25 cellular contexts compared by ENCODE assay signal in genomic region chr6:85468326-85468725, GRCh38. TPM values are rescaled to one million over a fixed set of nuclear protein-coding genes. Genes with fewer than 3 reads are reported as not detected.
DNase-seq lines count a peak whose midpoint lies in the region; ATAC-seq, FAIRE-seq and TF ChIP-seq lines count a peak whose summit lies in the region.
"Had no signal": no experiment of that assay in that cellular context is flagged by ENCODE, and none has a peak within 500 bp of the region (broad histone marks: within the 10 kb centered on the region; RNA-seq: fewer than 3 reads in every experiment).

No MANE protein-coding gene starts in this region.

- H3K4me1 ChIP-seq in ascending aorta (peaks cover 7 to 54% of the 10 kb centered on the region in 2 donors), small intestine (ENCODE audit: control insufficient read depth in 2 of 2, insufficient read depth in 1 of 2, low read depth in 1 of 2, low read length in 1 of 2) (no peaks in the 10 kb centered on the region)
- H3K4me1 ChIP-seq: prostate gland had no signal

- H3K27ac ChIP-seq in ascending aorta: peak overlapping the region; percentile 73 to 77
- H3K27ac ChIP-seq in small intestine (ENCODE audit: low read depth in 1 of 2, low read length in 1 of 2): no peak overlapping the region
- H3K27ac ChIP-seq: lower lobe of right lung, prostate gland, upper lobe of left lung had no signal

- no peaks in the 10 kb centered on the region for H3K9me3 ChIP-seq in ascending aorta
- no peaks in the 10 kb centered on the region for H3K9me3 ChIP-seq in small intestine (ENCODE audit: control insufficient read depth, low read depth)
- H3K9me3 ChIP-seq: lower lobe of right lung, prostate gland, upper lobe of left lung had no signal

- H3K9me3 Mint-ChIP-seq in activated CD8-positive, alpha-beta T cell treated with anti-CD3 and anti-CD28 coated beads, Interleukin-2, amount 10 ng/mL, durations not matched to agents 7 days and 5 days (ENCODE audit: insufficient read depth): no peaks in the 10 kb centered on the region
- no peaks in the 10 kb centered on the region for H3K9me3 Mint-ChIP-seq in activated CD8-positive, alpha-beta T cell treated with anti-CD3 and anti-CD28 coated beads for 36 hours
- H3K9me3 Mint-ChIP-seq: CD4-positive, CD25-positive, alpha-beta regulatory T cell; naive thymus-derived CD4-positive, alpha-beta T cell had no signal

- POLR2A ChIA-PET in activated CD8-positive, alpha-beta T cell treated with anti-CD3 and anti-CD28 coated beads, Interleukin-2, amount 10 ng/mL, durations not matched to agents 7 days and 5 days (lab: Charles Lee): interaction anchor here (1.3 kb wide), 1 partner anchor 19 kb away, joined by 5 read pairs; the partner anchor contains the start of gene NT5E
- POLR2A ChIA-PET in activated CD8-positive, alpha-beta T cell treated with anti-CD3 and anti-CD28 coated beads for 36 hours (lab: Charles Lee): interaction anchor here (1.5 kb wide), 1 partner anchor 18 kb away, joined by 3 read pairs; the partner anchor contains the start of gene NT5E

- H3K4me3 ChIP-seq in ascending aorta: no peak overlapping the region
- H3K4me3 ChIP-seq in small intestine (ENCODE audit: low read depth in 1 of 2, low read length in 2 of 2): no peak overlapping the region
- H3K4me3 ChIP-seq: lower lobe of right lung, prostate gland, upper lobe of left lung had no signal

- no peaks in the 10 kb centered on the region for H3K27me3 ChIP-seq in ascending aorta
- H3K27me3 ChIP-seq in small intestine (ENCODE audit: control insufficient read depth in 2 of 2, insufficient read depth in 2 of 2, low read length in 2 of 2): no peaks in the 10 kb centered on the region
- H3K27me3 ChIP-seq: upper lobe of left lung had no signal

- intact Hi-C loops in activated CD8-positive, alpha-beta T cell treated with anti-CD3 and anti-CD28 coated beads for 36 hours (cut with micrococcal nuclease): loop anchor here (10.0 kb wide), 1 partner anchor 206 kb away; no protein-coding TSS in a partner anchor
- intact Hi-C loops in ascending aorta (cut with DNase I) (loop anchor here (10.0 kb wide), 2 partner anchors 206 to 1044 kb away; no protein-coding TSS in a partner anchor), left ventricle myocardium superior (cut with micrococcal nuclease) (no loop called here)

- peak overlapping the region; percentile 5 for H3K27ac Mint-ChIP-seq in activated CD8-positive, alpha-beta T cell treated with anti-CD3 and anti-CD28 coated beads, Interleukin-2, amount 10 ng/mL, durations not matched to agents 7 days and 5 days
- no peak overlapping the region for H3K27ac Mint-ChIP-seq in activated CD8-positive, alpha-beta T cell treated with anti-CD3 and anti-CD28 coated beads for 36 hours
- H3K27ac Mint-ChIP-seq: activated CD4-positive, alpha-beta T cell treated with anti-CD3 and anti-CD28 coated beads for 36 hours; CD4-positive, CD25-positive, alpha-beta regulatory T cell; naive thymus-derived CD4-positive, alpha-beta T cell had no signal

- ATAC-seq in activated CD8-positive, alpha-beta T cell treated with anti-CD3 and anti-CD28 coated beads, Interleukin-2, amount 10 ng/mL, durations not matched to agents 7 days and 5 days: no peak
- ATAC-seq in activated CD8-positive, alpha-beta T cell treated with anti-CD3 and anti-CD28 coated beads for 36 hours: no peak
- ATAC-seq in GM21390 (IDR thresholded peaks at IDR 0.05; ENCODE audit: unreplicated experiment) (no peak), left ventricle myocardium superior (no peak)
- ATAC-seq: activated CD4-positive, alpha-beta T cell treated with anti-CD3 and anti-CD28 coated beads for 36 hours; lower lobe of right lung; naive thymus-derived CD4-positive, alpha-beta T cell; Right ventricle myocardium inferior had no signal

- H3K36me3 Mint-ChIP-seq in activated CD8-positive, alpha-beta T cell treated with anti-CD3 and anti-CD28 coated beads, Interleukin-2, amount 10 ng/mL, durations not matched to agents 7 days and 5 days (ENCODE audit: low read depth): peaks cover 1% of the 10 kb centered on the region
- H3K36me3 Mint-ChIP-seq in activated CD8-positive, alpha-beta T cell treated with anti-CD3 and anti-CD28 coated beads for 36 hours (ENCODE audit: low read depth): peaks cover 2% of the 10 kb centered on the region
- H3K36me3 Mint-ChIP-seq: CD4-positive, CD25-positive, alpha-beta regulatory T cell had no signal

- H3K4me1 Mint-ChIP-seq in activated CD8-positive, alpha-beta T cell treated with anti-CD3 and anti-CD28 coated beads, Interleukin-2, amount 10 ng/mL, durations not matched to agents 7 days and 5 days (ENCODE audit: low read depth): peaks cover 39% of the 10 kb centered on the region
- peaks cover 43% of the 10 kb centered on the region for H3K4me1 Mint-ChIP-seq in activated CD8-positive, alpha-beta T cell treated with anti-CD3 and anti-CD28 coated beads for 36 hours (ENCODE audit: low read depth)

- no peak for TF ChIP-seq CTCF in activated CD8-positive, alpha-beta T cell treated with anti-CD3 and anti-CD28 coated beads for 36 hours (IDR thresholded peaks at IDR 0.05)
- TF ChIP-seq CTCF in ascending aorta (IDR thresholded peaks at IDR 0.05): no peak

- no peak for DNase-seq in activated CD8-positive, alpha-beta T cell treated with anti-CD3 and anti-CD28 coated beads, Interleukin-2, amount 10 ng/mL, durations not matched to agents 7 days and 5 days
- DNase-seq in activated CD8-positive, alpha-beta T cell treated with anti-CD3 and anti-CD28 coated beads for 36 hours: no peak
- DNase-seq in ascending aorta (ENCODE audit: low spot score in 2 of 2) (no peak), islet precursor cell (peak; percentile 68), small intestine (no peak), left ventricle myocardium superior (no peak), NCI-H2081 treated with DMSO at 0.1 percent for 48 hours (lab: John Stamatoyannopoulos, UW) (no peak)
- DNase-seq: 8988T; activated CD4-positive, alpha-beta T cell treated with anti-CD3 and anti-CD28 coated beads for 36 hours; activated CD8-positive, alpha-beta memory T cell treated with anti-CD3 and anti-CD28 coated beads, Interleukin-2, amount 50 U/mL, for 4 hours; activated naive CD4-positive, alpha-beta T cell; CD4-positive, CD25-positive, alpha-beta regulatory T cell; DMS79 treated with DMSO at 0.1 percent for 48 hours; effector CD4-positive, alpha-beta T cell; KG1; lower lobe of right lung; naive thymus-derived CD4-positive, alpha-beta T cell; NCI-H1436; NCI-H345; NK-92 treated with Interleukin-12 subunit alpha and Interleukin-12 subunit beta, amount 100 ng/mL, for 24 hours; stimulated activated naive CD4-positive, alpha-beta T cell; upper lobe of left lung had no signal

- CTCF ChIA-PET in activated CD8-positive, alpha-beta T cell treated with anti-CD3 and anti-CD28 coated beads, Interleukin-2, amount 10 ng/mL, durations not matched to agents 7 days and 5 days (lab: Charles Lee): interaction anchor here (1.0 to 3.8 kb wide), 4 partner anchors 14 to 68 kb away, joined by 3 to 21 read pairs (median 7); no protein-coding TSS in a partner anchor
- CTCF ChIA-PET in activated CD8-positive, alpha-beta T cell treated with anti-CD3 and anti-CD28 coated beads for 36 hours (lab: Charles Lee): interaction anchor here (1.0 to 24.4 kb wide), 5 partner anchors 13 to 113 kb away, joined by 3 to 364 read pairs (median 4); partner anchors contain the start of gene NT5E

- no peak for FAIRE-seq in small intestine (lab: Jason Lieb, UNC)

- H3K27me3 Mint-ChIP-seq in activated CD8-positive, alpha-beta T cell treated with anti-CD3 and anti-CD28 coated beads, Interleukin-2, amount 10 ng/mL, durations not matched to agents 7 days and 5 days (ENCODE audit: low read depth): no peaks in the 10 kb centered on the region
- no peaks in the 10 kb centered on the region for H3K27me3 Mint-ChIP-seq in activated CD8-positive, alpha-beta T cell treated with anti-CD3 and anti-CD28 coated beads for 36 hours

- H3K4me3 Mint-ChIP-seq in activated CD8-positive, alpha-beta T cell treated with anti-CD3 and anti-CD28 coated beads, Interleukin-2, amount 10 ng/mL, durations not matched to agents 7 days and 5 days: no peak overlapping the region
- no peak overlapping the region for H3K4me3 Mint-ChIP-seq in activated CD8-positive, alpha-beta T cell treated with anti-CD3 and anti-CD28 coated beads for 36 hours
- H3K4me3 Mint-ChIP-seq: activated CD4-positive, alpha-beta T cell treated with anti-CD3 and anti-CD28 coated beads for 36 hours had no signal

- H3K36me3 ChIP-seq in ascending aorta (no peaks in the 10 kb centered on the region), small intestine (ENCODE audit: control insufficient read depth in 2 of 2, insufficient read depth in 2 of 2, low read length in 2 of 2) (peaks cover 0 to 2% of the 10 kb centered on the region in 2 donors)
- H3K36me3 ChIP-seq: lower lobe of right lung, prostate gland, upper lobe of left lung had no signal

RNA-seq across cellular contexts. Expression of gene NT5E, which starts 18.4 kb away (rescaled TPM):
- 1 to 10 TPM; 7.4 to 7.6 TPM for total RNA-seq in activated CD8-positive, alpha-beta T cell treated with anti-CD3 and anti-CD28 coated beads, Interleukin-2, amount 10 ng/mL, durations not matched to agents 7 days and 5 days
- 1 to 10 TPM; 5.2 to 6.7 TPM for total RNA-seq in activated CD8-positive, alpha-beta T cell treated with anti-CD3 and anti-CD28 coated beads for 36 hours
- 143 TPM for total RNA-seq in ascending aorta
- polyA plus RNA-seq in small intestine: 10 to 100 TPM in 2 of 3 donors, 1 to 10 TPM in 1; 5.8 to 24.9 (median 11.8) TPM
- 6.0 TPM for total RNA-seq in left ventricle myocardium superior

Comparison
In these comparisons a context has a peak if more than half of its experiments do, and no peak if none do; other contexts are left out.
1. H3K27ac ChIP-seq: peak in ascending aorta (2 of 2); none in small intestine (0 of 2).
2. RNA of gene NT5E, which starts 18.4 kb away (total RNA-seq): 143 TPM in ascending aorta (single experiment); 7.4 to 7.6 TPM in activated CD8-positive, alpha-beta T cell treated with anti-CD3 and anti-CD28 coated beads, Interleukin-2, amount 10 ng/mL, durations not matched to agents 7 days and 5 days, 5.2 to 6.7 TPM in activated CD8-positive, alpha-beta T cell treated with anti-CD3 and anti-CD28 coated beads for 36 hours and 6.0 TPM in left ventricle myocardium superior (single experiment); every median in the first group is over 10 times any median in the second.